17 cellular contexts compared by ENCODE assay signal in the genomic region with DNA sequence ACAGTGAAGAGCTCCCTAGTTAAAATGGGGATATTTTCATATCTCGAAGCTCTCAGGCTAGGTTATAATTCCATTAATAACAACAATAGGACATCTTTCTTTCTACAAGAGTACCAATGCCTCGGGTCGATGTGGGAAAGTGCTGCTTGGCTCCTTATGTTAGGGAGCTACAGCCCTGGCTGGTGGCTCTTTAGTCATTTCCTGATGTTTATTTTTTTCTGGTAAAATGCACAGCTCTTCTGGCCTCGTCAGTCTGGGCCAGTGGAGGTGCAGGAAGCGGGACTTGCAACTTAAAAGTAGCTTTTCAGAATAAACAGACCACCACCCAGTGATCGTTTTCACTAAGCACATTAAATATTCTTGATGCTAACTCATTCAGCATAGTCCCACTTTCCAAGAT. TPM values are rescaled to one million over a fixed set of nuclear protein-coding genes. Genes with fewer than 3 reads are reported as not detected.
"Had no signal": no experiment of that assay in that cellular context is flagged by ENCODE, and none has a peak within 500 bp of the region (broad histone marks: within the 10 kb centered on the region; RNA-seq: fewer than 3 reads in every experiment).

No MANE protein-coding gene starts in this region.

- H3K4me1 Mint-ChIP-seq: activated CD4-positive, alpha-beta memory T cell treated with anti-CD3 and anti-CD28 coated beads, Interleukin-2, amount 10 ng/mL, durations not matched to agents 7 days and 5 days; activated naive CD4-positive, alpha-beta T cell treated with anti-CD3 and anti-CD28 coated beads, Interleukin-2, amount 10 ng/mL, durations not matched to agents 7 days and 5 days; immature natural killer cell; stimulated activated naive CD8-positive, alpha-beta T cell treated with anti-CD3 and anti-CD28 coated beads, Interleukin-15, amount 100 ng/mL, for 72 hours; WTC11 had no signal

- H3K4me3 Mint-ChIP-seq: activated CD4-positive, alpha-beta memory T cell treated with anti-CD3 and anti-CD28 coated beads, Interleukin-2, amount 10 ng/mL, durations not matched to agents 7 days and 5 days; activated naive CD4-positive, alpha-beta T cell treated with anti-CD3 and anti-CD28 coated beads, Interleukin-2, amount 10 ng/mL, durations not matched to agents 7 days and 5 days; activated T-cell treated with anti-CD3 and anti-CD28 coated beads, Interleukin-2, amount 50 U/mL, for 24 hours; immature natural killer cell; nephron; stimulated activated naive CD8-positive, alpha-beta T cell treated with anti-CD3 and anti-CD28 coated beads, Interleukin-15, amount 100 ng/mL, for 72 hours; WTC11 had no signal

- H3K27ac Mint-ChIP-seq: activated CD4-positive, alpha-beta memory T cell treated with anti-CD3 and anti-CD28 coated beads, Interleukin-2, amount 10 ng/mL, durations not matched to agents 7 days and 5 days; activated naive CD4-positive, alpha-beta T cell treated with anti-CD3 and anti-CD28 coated beads, Interleukin-2, amount 10 ng/mL, durations not matched to agents 7 days and 5 days; activated T-cell treated with anti-CD3 and anti-CD28 coated beads, Interleukin-2, amount 50 U/mL, for 24 hours; immature natural killer cell; WTC11 had no signal

- DNase-seq: activated CD4-positive, alpha-beta memory T cell treated with anti-CD3 and anti-CD28 coated beads, Interleukin-2, amount 10 ng/mL, durations not matched to agents 7 days and 5 days; activated CD4-positive, alpha-beta T cell treated with anti-CD3 and anti-CD28 coated beads for 4 hours; activated naive CD4-positive, alpha-beta T cell treated with anti-CD3 and anti-CD28 coated beads, Interleukin-2, amount 10 ng/mL, durations not matched to agents 7 days and 5 days; activated T-cell treated with anti-CD3 and anti-CD28 coated beads, Interleukin-2, amount 50 U/mL, for 24 hours; central memory CD4-positive, alpha-beta T cell; effector CD8-positive, alpha-beta T cell; head of caudate nucleus; immature natural killer cell; ovary; sigmoid colon; stimulated activated CD4-positive, alpha-beta T cell treated with anti-CD3 and anti-CD28 coated beads, Interleukin-1b, Interleukin-23, amount 100 ng/mL, for 48 hours; stimulated activated naive CD8-positive, alpha-beta T cell treated with anti-CD3 and anti-CD28 coated beads, Interleukin-15, amount 100 ng/mL, for 72 hours; upper lobe of left lung had no signal

- H3K9me3 Mint-ChIP-seq: activated CD4-positive, alpha-beta memory T cell treated with anti-CD3 and anti-CD28 coated beads, Interleukin-2, amount 10 ng/mL, durations not matched to agents 7 days and 5 days; activated naive CD4-positive, alpha-beta T cell treated with anti-CD3 and anti-CD28 coated beads, Interleukin-2, amount 10 ng/mL, durations not matched to agents 7 days and 5 days; immature natural killer cell had no signal

- ATAC-seq: stimulated activated naive CD8-positive, alpha-beta T cell treated with anti-CD3 and anti-CD28 coated beads, Interleukin-15, amount 100 ng/mL, for 72 hours; WTC11 had no signal

- H3K36me3 Mint-ChIP-seq: activated naive CD4-positive, alpha-beta T cell treated with anti-CD3 and anti-CD28 coated beads, Interleukin-2, amount 10 ng/mL, durations not matched to agents 7 days and 5 days; immature natural killer cell had no signal

RNA-seq across cellular contexts. Expression of a gene that starts 58.3 kb away (rescaled TPM):
- total RNA-seq: pulmonary artery endothelial cell; T-helper 2 cell treated with Interferon-gamma antibody and Interleukin-4, amounts not matched to agents 100 ng/mL and 5 ng/mL, for 36 hours had no signal
- polyA plus RNA-seq: immature natural killer cell had no signal
